Comparison of ENCODE assay signal across 8 cellular contexts in genomic region chr12:46050805-46051204, GRCh38.
"Had no signal": no experiment of that assay in that cellular context is flagged by ENCODE, and none has a peak within 500 bp of the region (broad histone marks: within the 10 kb centered on the region; RNA-seq: fewer than 3 reads in every experiment).

No MANE protein-coding gene starts in this region.

- H3K27ac Mint-ChIP-seq: IgD-negative memory B cell had no signal

- H3K4me3 Mint-ChIP-seq: IgD-negative memory B cell had no signal

- H3K4me1 Mint-ChIP-seq: IgD-negative memory B cell had no signal

- ATAC-seq: K562 had no signal

- H3K9ac ChIP-seq: KMS-11 had no signal

- DNase-seq: IMR-90, KBM-7, KG1 had no signal

- H3K4me2 ChIP-seq: KMS-11 had no signal

- H3K27ac ChIP-seq: HL-60, KMS-11 had no signal

- H3K4me3 ChIP-seq: K562 had no signal

- FAIRE-seq: HTR-8/SVneo, K562 had no signal
